ENCODE assay signal across 2 cellular contexts in the genomic region with DNA sequence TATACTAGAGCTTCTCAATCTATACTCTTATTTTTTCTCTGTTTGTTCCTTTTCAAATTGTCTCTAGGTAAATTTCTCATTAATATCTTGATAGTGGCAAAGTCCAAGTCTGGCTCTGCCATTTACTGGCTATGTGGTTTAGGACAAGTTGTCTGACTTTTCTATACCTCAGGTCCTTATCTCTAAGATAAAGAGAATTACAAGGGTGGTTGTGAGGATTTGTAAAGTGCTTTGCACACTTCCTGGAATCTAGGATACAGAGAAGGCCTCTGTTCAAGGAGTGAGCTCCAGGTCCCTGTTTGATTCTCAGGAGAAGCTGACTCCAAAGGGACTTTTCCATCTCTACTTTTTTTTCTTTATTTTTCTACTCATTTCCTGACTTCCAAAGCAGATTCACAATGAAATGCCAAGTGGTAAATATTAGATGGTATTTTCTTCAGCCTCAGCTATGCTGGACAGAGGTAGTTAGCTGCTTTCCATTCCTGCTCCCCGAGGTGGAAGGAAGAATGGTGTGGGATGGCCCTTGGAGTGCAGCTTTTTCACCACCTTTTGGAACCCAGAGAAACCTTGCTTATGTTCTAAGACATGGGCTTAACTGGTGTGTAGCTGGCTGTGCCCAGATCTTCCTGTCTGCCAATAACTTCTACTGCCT.
TF ChIP-seq lines count a peak whose summit lies in the region.

No MANE protein-coding gene starts in this region.

TF ChIP-seq in GM23338, 12 proteins besides CTCF, POLR2A, EP300 and RAD21 (continued from another document):
- peak; percentile 54 for TF ChIP-seq REST (IDR thresholded peaks at IDR 0.05; ENCODE audit: unreplicated experiment)
- TF ChIP-seq, protein P1, sequence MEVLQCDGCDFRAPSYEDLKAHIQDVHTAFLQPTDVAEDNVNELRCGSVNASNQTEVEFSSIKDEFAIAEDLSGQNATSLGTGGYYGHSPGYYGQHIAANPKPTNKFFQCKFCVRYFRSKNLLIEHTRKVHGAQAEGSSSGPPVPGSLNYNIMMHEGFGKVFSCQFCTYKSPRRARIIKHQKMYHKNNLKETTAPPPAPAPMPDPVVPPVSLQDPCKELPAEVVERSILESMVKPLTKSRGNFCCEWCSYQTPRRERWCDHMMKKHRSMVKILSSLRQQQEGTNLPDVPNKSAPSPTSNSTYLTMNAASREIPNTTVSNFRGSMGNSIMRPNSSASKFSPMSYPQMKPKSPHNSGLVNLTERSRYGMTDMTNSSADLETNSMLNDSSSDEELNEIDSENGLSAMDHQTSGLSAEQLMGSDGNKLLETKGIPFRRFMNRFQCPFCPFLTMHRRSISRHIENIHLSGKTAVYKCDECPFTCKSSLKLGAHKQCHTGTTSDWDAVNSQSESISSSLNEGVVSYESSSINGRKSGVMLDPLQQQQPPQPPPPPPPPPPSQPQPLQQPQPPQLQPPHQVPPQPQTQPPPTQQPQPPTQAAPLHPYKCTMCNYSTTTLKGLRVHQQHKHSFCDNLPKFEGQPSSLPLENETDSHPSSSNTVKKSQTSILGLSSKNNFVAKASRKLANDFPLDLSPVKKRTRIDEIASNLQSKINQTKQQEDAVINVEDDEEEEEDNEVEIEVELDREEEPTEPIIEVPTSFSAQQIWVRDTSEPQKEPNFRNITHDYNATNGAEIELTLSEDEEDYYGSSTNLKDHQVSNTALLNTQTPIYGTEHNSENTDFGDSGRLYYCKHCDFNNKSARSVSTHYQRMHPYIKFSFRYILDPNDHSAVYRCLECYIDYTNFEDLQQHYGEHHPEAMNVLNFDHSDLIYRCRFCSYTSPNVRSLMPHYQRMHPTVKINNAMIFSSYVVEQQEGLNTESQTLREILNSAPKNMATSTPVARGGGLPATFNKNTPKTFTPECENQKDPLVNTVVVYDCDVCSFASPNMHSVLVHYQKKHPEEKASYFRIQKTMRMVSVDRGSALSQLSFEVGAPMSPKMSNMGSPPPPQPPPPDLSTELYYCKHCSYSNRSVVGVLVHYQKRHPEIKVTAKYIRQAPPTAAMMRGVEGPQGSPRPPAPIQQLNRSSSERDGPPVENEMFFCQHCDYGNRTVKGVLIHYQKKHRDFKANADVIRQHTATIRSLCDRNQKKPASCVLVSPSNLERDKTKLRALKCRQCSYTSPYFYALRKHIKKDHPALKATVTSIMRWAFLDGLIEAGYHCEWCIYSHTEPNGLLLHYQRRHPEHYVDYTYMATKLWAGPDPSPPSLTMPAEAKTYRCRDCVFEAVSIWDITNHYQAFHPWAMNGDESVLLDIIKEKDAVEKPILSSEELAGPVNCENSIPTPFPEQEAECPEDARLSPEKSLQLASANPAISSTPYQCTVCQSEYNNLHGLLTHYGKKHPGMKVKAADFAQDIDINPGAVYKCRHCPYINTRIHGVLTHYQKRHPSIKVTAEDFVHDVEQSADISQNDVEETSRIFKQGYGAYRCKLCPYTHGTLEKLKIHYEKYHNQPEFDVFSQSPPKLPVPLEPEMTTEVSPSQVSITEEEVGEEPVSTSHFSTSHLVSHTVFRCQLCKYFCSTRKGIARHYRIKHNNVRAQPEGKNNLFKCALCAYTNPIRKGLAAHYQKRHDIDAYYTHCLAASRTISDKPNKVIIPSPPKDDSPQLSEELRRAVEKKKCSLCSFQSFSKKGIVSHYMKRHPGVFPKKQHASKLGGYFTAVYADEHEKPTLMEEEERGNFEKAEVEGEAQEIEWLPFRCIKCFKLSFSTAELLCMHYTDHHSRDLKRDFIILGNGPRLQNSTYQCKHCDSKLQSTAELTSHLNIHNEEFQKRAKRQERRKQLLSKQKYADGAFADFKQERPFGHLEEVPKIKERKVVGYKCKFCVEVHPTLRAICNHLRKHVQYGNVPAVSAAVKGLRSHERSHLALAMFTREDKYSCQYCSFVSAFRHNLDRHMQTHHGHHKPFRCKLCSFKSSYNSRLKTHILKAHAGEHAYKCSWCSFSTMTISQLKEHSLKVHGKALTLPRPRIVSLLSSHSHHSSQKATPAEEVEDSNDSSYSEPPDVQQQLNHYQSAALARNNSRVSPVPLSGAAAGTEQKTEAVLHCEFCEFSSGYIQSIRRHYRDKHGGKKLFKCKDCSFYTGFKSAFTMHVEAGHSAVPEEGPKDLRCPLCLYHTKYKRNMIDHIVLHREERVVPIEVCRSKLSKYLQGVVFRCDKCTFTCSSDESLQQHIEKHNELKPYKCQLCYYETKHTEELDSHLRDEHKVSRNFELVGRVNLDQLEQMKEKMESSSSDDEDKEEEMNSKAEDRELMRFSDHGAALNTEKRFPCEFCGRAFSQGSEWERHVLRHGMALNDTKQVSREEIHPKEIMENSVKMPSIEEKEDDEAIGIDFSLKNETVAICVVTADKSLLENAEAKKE (CRISPR knock-in tag; IDR thresholded peaks at IDR 0.05), result no peak

TF ChIP-seq in SK-N-SH treated with all-trans-retinoic acid at 6 μM for 48 hours, 23 proteins besides CTCF, POLR2A, EP300 and RAD21 (continued from another document):
- TF ChIP-seq, protein P2, sequence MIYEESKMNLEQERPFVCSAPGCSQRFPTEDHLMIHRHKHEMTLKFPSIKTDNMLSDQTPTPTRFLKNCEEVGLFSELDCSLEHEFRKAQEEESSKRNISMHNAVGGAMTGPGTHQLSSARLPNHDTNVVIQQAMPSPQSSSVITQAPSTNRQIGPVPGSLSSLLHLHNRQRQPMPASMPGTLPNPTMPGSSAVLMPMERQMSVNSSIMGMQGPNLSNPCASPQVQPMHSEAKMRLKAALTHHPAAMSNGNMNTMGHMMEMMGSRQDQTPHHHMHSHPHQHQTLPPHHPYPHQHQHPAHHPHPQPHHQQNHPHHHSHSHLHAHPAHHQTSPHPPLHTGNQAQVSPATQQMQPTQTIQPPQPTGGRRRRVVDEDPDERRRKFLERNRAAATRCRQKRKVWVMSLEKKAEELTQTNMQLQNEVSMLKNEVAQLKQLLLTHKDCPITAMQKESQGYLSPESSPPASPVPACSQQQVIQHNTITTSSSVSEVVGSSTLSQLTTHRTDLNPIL (CRISPR knock-in tag; IDR thresholded peaks at IDR 0.05; ENCODE audit: low read depth), result no peak
- TF ChIP-seq ZNF70 (CRISPR knock-in tag; IDR thresholded peaks at IDR 0.05), result no peak
- TF ChIP-seq TCF4 (CRISPR knock-in tag; IDR thresholded peaks at IDR 0.05; ENCODE audit: borderline replicate concordance), result no peak
- TF ChIP-seq PPARA (CRISPR knock-in tag; IDR thresholded peaks at IDR 0.05; ENCODE audit: borderline replicate concordance), result no peak
- no peak for TF ChIP-seq TSHZ2 (CRISPR knock-in tag; IDR thresholded peaks at IDR 0.05)
- TF ChIP-seq TOX (CRISPR knock-in tag; IDR thresholded peaks at IDR 0.05; ENCODE audit: borderline replicate concordance), result no peak
- no peak for TF ChIP-seq BACH2 (CRISPR knock-in tag; IDR thresholded peaks at IDR 0.05; ENCODE audit: borderline replicate concordance)
- TF ChIP-seq ZC3H10 (CRISPR knock-in tag; IDR thresholded peaks at IDR 0.05), result no peak
- no peak for TF ChIP-seq ESRRG (CRISPR knock-in tag; IDR thresholded peaks at IDR 0.05)
- no peak for TF ChIP-seq POU6F1 (CRISPR knock-in tag; IDR thresholded peaks at IDR 0.05; ENCODE audit: borderline replicate concordance, low read depth)
- no peak for TF ChIP-seq ZNF8 (CRISPR knock-in tag; IDR thresholded peaks at IDR 0.05)
